7 cellular contexts compared by ENCODE assay signal in the genomic region with DNA sequence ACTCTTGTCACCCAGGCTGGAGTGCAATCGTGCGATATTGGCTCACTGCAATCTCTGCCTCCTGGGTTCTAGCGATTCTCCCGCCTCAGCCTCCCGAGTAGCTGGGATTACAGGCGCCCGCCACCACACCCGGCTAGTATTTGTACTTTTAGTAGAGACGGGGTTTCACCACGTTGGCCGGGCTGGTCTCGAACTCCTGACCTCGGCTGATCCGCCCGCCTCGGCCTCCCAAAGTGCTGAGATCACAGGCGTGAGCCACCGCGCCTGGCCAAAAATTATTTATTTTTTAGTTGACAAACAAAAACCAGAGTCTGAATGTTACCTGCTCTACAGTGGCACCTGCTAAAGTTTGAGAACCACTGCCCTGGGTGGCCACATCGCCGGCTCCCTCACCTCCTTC. TPM values are rescaled to one million over a fixed set of nuclear protein-coding genes. Genes with fewer than 3 reads are reported as not detected.
A peak's percentile ranks its signal among the peaks of the same experiment; 100 is the strongest.
DNase-seq lines count a peak whose midpoint lies in the region; ATAC-seq and TF ChIP-seq lines count a peak whose summit lies in the region.
"Not testable (repeated sequence)": the region's sequence is repeated elsewhere in the genome, so short reads cannot be mapped to it uniquely, and the experiment has no call there.

No MANE protein-coding gene starts in this region.

- ATAC-seq in activated B cell treated with CpG ODN at 0.5 μM for 24 hours (ENCODE audit: low read depth); activated T-helper 17 cell treated with anti-CD3 and anti-CD28 coated beads, Interleukin-2, amount 50 U/mL, for 72 hours (replicated peaks); Right ventricle myocardium inferior; natural killer cell; stimulated activated naive B cell treated with anti-CD40 and anti-IgM and Interleukin-4, amounts not matched to agents 10 μg/mL and 1 μg/mL and 100 μg/mL, for 72 hours (replicated peaks): not testable (repeated sequence)

- not testable (repeated sequence) for H3K27me3 Mint-ChIP-seq in CD8-positive, alpha-beta memory T cell; activated B cell treated with CpG ODN at 0.5 μM for 24 hours; activated T-helper 17 cell treated with anti-CD3 and anti-CD28 coated beads, Interleukin-2, amount 50 U/mL, for 72 hours; brain; natural killer cell (ENCODE audit: low read depth in 2 of 2); stimulated activated naive B cell treated with anti-CD40 and anti-IgM and Interleukin-4, amounts not matched to agents 10 μg/mL and 1 μg/mL and 100 μg/mL, for 72 hours

- H3K4me1 Mint-ChIP-seq in CD8-positive, alpha-beta memory T cell; activated T-helper 17 cell treated with anti-CD3 and anti-CD28 coated beads, Interleukin-2, amount 50 U/mL, for 72 hours; stimulated activated naive B cell treated with anti-CD40 and anti-IgM and Interleukin-4, amounts not matched to agents 10 μg/mL and 1 μg/mL and 100 μg/mL, for 72 hours: not testable (repeated sequence)
- H3K4me1 Mint-ChIP-seq in activated B cell treated with CpG ODN at 0.5 μM for 24 hours (peaks cover 31% of the 10 kb centered on the region), brain (peaks cover 55% of the 10 kb centered on the region), natural killer cell (peaks cover 10 to 15% of the 10 kb centered on the region in 2 donors)

- H3K27ac Mint-ChIP-seq in CD8-positive, alpha-beta memory T cell = peak overlapping the region in 6 of 8 donors; percentile 21 to 66 (median 49)
- peak overlapping the region; percentile 81 for H3K27ac Mint-ChIP-seq in activated B cell treated with CpG ODN at 0.5 μM for 24 hours
- peak overlapping the region; percentile 44 for H3K27ac Mint-ChIP-seq in activated T-helper 17 cell treated with anti-CD3 and anti-CD28 coated beads, Interleukin-2, amount 50 U/mL, for 72 hours
- H3K27ac Mint-ChIP-seq in brain = peak overlapping the region; percentile 44 to 98 (median 93)
- peak overlapping the region; percentile 63 to 67 for H3K27ac Mint-ChIP-seq in natural killer cell
- H3K27ac Mint-ChIP-seq in stimulated activated naive B cell treated with anti-CD40 and anti-IgM and Interleukin-4, amounts not matched to agents 10 μg/mL and 1 μg/mL and 100 μg/mL, for 72 hours = peak overlapping the region; percentile 44

- not testable (repeated sequence) for H3K27ac ChIP-seq in CD8-positive, alpha-beta memory T cell (ENCODE audit: low read depth, low read length)

- not testable (repeated sequence) for H3K4me1 ChIP-seq in CD8-positive, alpha-beta memory T cell (ENCODE audit: insufficient read depth, low read length)

- CTCF ChIA-PET in CD8-positive, alpha-beta memory T cell (lab: Charles Lee); activated B cell treated with CpG ODN at 0.5 μM for 24 hours (lab: Charles Lee): not testable (repeated sequence)

- H3K27me3 ChIP-seq in CD8-positive, alpha-beta memory T cell (ENCODE audit: insufficient read depth, low read length, poor library complexity, severe bottlenecking) = not testable (repeated sequence)

- not testable (repeated sequence) for DNase-seq in CD8-positive, alpha-beta memory T cell; activated B cell treated with CpG ODN at 0.5 μM for 24 hours; natural killer cell; stimulated activated naive B cell treated with anti-CD40 and anti-IgM and Interleukin-4, amounts not matched to agents 10 μg/mL and 1 μg/mL and 100 μg/mL, for 72 hours
- DNase-seq in Right ventricle myocardium inferior (ENCODE audit: missing footprints) = peak; percentile 45

- not testable (repeated sequence) for H3K36me3 ChIP-seq in CD8-positive, alpha-beta memory T cell (ENCODE audit: insufficient read depth, low read length)

- not testable (repeated sequence) for H3K4me3 Mint-ChIP-seq in CD8-positive, alpha-beta memory T cell; activated B cell treated with CpG ODN at 0.5 μM for 24 hours; activated T-helper 17 cell treated with anti-CD3 and anti-CD28 coated beads, Interleukin-2, amount 50 U/mL, for 72 hours; brain; natural killer cell; stimulated activated naive B cell treated with anti-CD40 and anti-IgM and Interleukin-4, amounts not matched to agents 10 μg/mL and 1 μg/mL and 100 μg/mL, for 72 hours

- POLR2A ChIA-PET in CD8-positive, alpha-beta memory T cell (lab: Charles Lee); activated B cell treated with CpG ODN at 0.5 μM for 24 hours (lab: Charles Lee): not testable (repeated sequence)

- H3K9me3 ChIP-seq in CD8-positive, alpha-beta memory T cell (ENCODE audit: low read length) = not testable (repeated sequence)

- not testable (repeated sequence) for H3K9me3 Mint-ChIP-seq in CD8-positive, alpha-beta memory T cell; activated B cell treated with CpG ODN at 0.5 μM for 24 hours; activated T-helper 17 cell treated with anti-CD3 and anti-CD28 coated beads, Interleukin-2, amount 50 U/mL, for 72 hours; brain; natural killer cell; stimulated activated naive B cell treated with anti-CD40 and anti-IgM and Interleukin-4, amounts not matched to agents 10 μg/mL and 1 μg/mL and 100 μg/mL, for 72 hours

- peaks cover 0 to 58% (median 11%) of the 10 kb centered on the region in 3 donors for H3K36me3 Mint-ChIP-seq in CD8-positive, alpha-beta memory T cell
- peaks cover 24% of the 10 kb centered on the region for H3K36me3 Mint-ChIP-seq in activated B cell treated with CpG ODN at 0.5 μM for 24 hours (ENCODE audit: low read depth)
- H3K36me3 Mint-ChIP-seq in activated T-helper 17 cell treated with anti-CD3 and anti-CD28 coated beads, Interleukin-2, amount 50 U/mL, for 72 hours (ENCODE audit: low read depth) = peaks cover 84% of the 10 kb centered on the region
- not testable (repeated sequence) for H3K36me3 Mint-ChIP-seq in brain
- peaks cover 19% of the 10 kb centered on the region for H3K36me3 Mint-ChIP-seq in natural killer cell
- peaks cover 11 to 37% of the 10 kb centered on the region in 2 donors for H3K36me3 Mint-ChIP-seq in stimulated activated naive B cell treated with anti-CD40 and anti-IgM and Interleukin-4, amounts not matched to agents 10 μg/mL and 1 μg/mL and 100 μg/mL, for 72 hours

- not testable (repeated sequence) for TF ChIP-seq CTCF in activated B cell treated with CpG ODN at 0.5 μM for 24 hours (IDR thresholded peaks at IDR 0.05); brain (conservative IDR thresholded peaks at IDR 0.05); natural killer cell (IDR thresholded peaks at IDR 0.05)

- intact Hi-C loops in activated B cell treated with CpG ODN at 0.5 μM for 24 hours (cut with micrococcal nuclease) (loop anchor here (2.0 to 10.0 kb wide), 2 partner anchors 723 to 1169 kb away; a partner anchor contains a TSS), Right ventricle myocardium inferior (cut with DNase I) (loop anchor here (10.0 kb wide), 2 partner anchors 393 to 633 kb away; a partner anchor contains a TSS)
- intact Hi-C loops in natural killer cell (cut with micrococcal nuclease) = not testable (repeated sequence)

- not testable (repeated sequence) for H3K4me3 ChIP-seq in CD8-positive, alpha-beta memory T cell (ENCODE audit: low read length)

RNA-seq across cellular contexts. Expression of a gene that starts 54.3 kb away (rescaled TPM):
- total RNA-seq in CD8-positive, alpha-beta memory T cell = 10 to 100 TPM; 25.9 to 27.4 TPM
- 17.3 TPM for polyA plus RNA-seq in CD8-positive, alpha-beta memory T cell
- total RNA-seq in activated B cell treated with CpG ODN at 0.5 μM for 24 hours = 49.1 and 58.1 TPM in 2 replicates
- 10 to 100 TPM; 19.5 to 36.1 TPM for total RNA-seq in activated T-helper 17 cell treated with anti-CD3 and anti-CD28 coated beads, Interleukin-2, amount 50 U/mL, for 72 hours
- polyA plus RNA-seq in brain (ENCODE audit: insufficient read depth, low read depth, low replicate concordance) = 13.0 TPM
- 9.1 TPM for total RNA-seq in Right ventricle myocardium inferior
- 10 to 100 TPM; 28.9 to 57.0 (median 47.6) TPM for total RNA-seq in natural killer cell
